In the genomic region with DNA sequence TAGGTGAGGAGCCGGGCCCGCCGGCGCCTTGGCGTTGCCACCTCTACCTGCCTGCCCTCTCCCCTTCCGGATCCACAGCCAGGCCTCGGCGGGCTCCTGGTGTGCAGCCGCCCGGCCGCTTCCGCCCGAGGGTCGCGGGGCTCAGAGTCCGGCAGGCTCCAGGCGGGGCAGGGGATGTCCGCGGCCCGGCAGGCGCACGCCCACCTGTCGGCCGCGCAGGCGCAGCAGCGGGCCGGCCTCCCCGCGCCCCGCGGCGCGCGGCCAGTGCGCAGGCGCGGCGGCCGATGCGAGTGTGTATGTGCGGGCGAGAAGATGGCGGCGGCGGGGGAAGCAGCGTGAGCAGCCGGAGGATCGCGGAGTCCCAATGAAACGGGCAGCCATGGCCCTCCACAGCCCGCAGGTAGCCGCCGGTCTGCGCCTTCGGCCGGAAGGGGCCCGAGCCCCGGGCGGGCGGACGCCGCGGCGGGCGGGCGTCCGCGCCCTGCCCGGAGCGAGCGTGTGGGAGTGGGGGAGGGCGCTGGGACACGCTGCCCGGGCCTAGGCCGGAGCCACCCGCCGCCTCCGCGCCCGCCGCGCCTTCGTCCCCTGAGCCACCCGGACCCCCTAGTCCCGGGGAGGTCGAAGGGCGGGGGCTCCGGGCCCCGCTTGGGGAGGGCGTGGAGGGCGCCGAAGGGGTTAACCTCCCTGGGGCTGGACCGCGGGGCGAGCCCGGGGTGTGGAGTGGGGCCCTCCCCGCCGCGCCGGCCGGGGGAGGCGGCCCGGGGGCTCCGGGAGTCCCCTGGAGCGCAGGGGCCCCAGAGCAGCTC, we compare ENCODE assay signal across 1 cellular context.
TF ChIP-seq lines count a peak whose summit lies in the region.

Gene USP10 (plus strand): TSS at position 289 of the 806 bp plus-strand sequence. CDS start 91 bp downstream, at position 380.

TF ChIP-seq in WTC11, 78 proteins besides CTCF, POLR2A, EP300 and RAD21 (continued from another document):
- TF ChIP-seq NR3C1 (CRISPR knock-in tag; conservative IDR thresholded peaks at IDR 0.05; ENCODE audit: low read depth) (no peak), ZNF423 (CRISPR knock-in tag; IDR thresholded peaks at IDR 0.05) (peak; percentile 91), NFE2L1 (CRISPR knock-in tag; IDR thresholded peaks at IDR 0.05) (peak; percentile 48; the same call in 1 of the 2 replicates), RELA (CRISPR knock-in tag; IDR thresholded peaks at IDR 0.05; ENCODE audit: borderline replicate concordance) (peak; percentile 35; the same call in 1 of the 2 replicates), CREM (CRISPR knock-in tag; IDR thresholded peaks at IDR 0.05) (0 out of 2 replicates have a peak, but pooled peaks have one; percentile 37), ETV6 (CRISPR knock-in tag; IDR thresholded peaks at IDR 0.05) (peak; percentile 67), GABPB1 (CRISPR knock-in tag; IDR thresholded peaks at IDR 0.05) (peak; percentile 53; the same call in 1 of the 2 replicates)
- TF ChIP-seq, protein P1, sequence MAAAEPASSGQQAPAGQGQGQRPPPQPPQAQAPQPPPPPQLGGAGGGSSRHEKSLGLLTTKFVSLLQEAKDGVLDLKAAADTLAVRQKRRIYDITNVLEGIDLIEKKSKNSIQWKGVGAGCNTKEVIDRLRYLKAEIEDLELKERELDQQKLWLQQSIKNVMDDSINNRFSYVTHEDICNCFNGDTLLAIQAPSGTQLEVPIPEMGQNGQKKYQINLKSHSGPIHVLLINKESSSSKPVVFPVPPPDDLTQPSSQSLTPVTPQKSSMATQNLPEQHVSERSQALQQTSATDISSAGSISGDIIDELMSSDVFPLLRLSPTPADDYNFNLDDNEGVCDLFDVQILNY (CRISPR knock-in tag; IDR thresholded peaks at IDR 0.05), result peak; percentile 49; the same call in 1 of the 2 replicates
